9 cellular contexts compared by ENCODE assay signal in genomic region chr3:124688580-124689454, GRCh38. TPM values are rescaled to one million over a fixed set of nuclear protein-coding genes. Genes with fewer than 3 reads are reported as not detected.
DNase-seq lines count a peak whose midpoint lies in the region; ATAC-seq, FAIRE-seq and TF ChIP-seq lines count a peak whose summit lies in the region.
"Had no signal": no experiment of that assay in that cellular context is flagged by ENCODE, and none has a peak within 500 bp of the region (broad histone marks: within the 10 kb centered on the region; RNA-seq: fewer than 3 reads in every experiment).

No MANE protein-coding gene starts in this region.

- peak; percentile 80 to 81 for TF ChIP-seq CTCF in endothelial cell of umbilical vein (IDR thresholded peaks at IDR 0.05; ENCODE audit: extremely low read depth in 1 of 2, insufficient read depth in 1 of 2, low read depth in 1 of 2, low read length in 2 of 2)

- H3K9me1 ChIP-seq in endothelial cell of umbilical vein (replicated peaks; ENCODE audit: control insufficient read depth, extremely low read depth, insufficient read depth, low read length) = no peaks in the 10 kb centered on the region

- no peaks in the 10 kb centered on the region for H3K79me2 ChIP-seq in endothelial cell of umbilical vein (ENCODE audit: control insufficient read depth, insufficient read depth, low read length)

- no peak overlapping the region for H3K27ac ChIP-seq in endothelial cell of umbilical vein (ENCODE audit: insufficient read depth, low read depth, low read length)

- H3K36me3 ChIP-seq in endothelial cell of umbilical vein (ENCODE audit: control insufficient read depth in 2 of 2, extremely low read depth in 1 of 2, insufficient read depth in 2 of 2, low read length in 2 of 2) = no peaks in the 10 kb centered on the region

- H4K20me1 ChIP-seq in endothelial cell of umbilical vein (replicated peaks; ENCODE audit: control insufficient read depth, extremely low read depth, insufficient read depth, low read length) = no peaks in the 10 kb centered on the region

- no peaks in the 10 kb centered on the region for H3K9me3 Mint-ChIP-seq in activated CD8-positive, alpha-beta memory T cell treated with anti-CD3 and anti-CD28 coated beads, Interleukin-2, amount 10 ng/mL, durations not matched to agents 7 days and 5 days (ENCODE audit: low read depth)
- H3K9me3 Mint-ChIP-seq: dendritic cell treated with granulocyte-macrophage colony-stimulating factor and Interleukin-4, amounts not matched to agents 40 ng/mL and 50 ng/mL, for 4 days had no signal

- H3K4me1 ChIP-seq in endothelial cell of umbilical vein (ENCODE audit: control insufficient read depth, extremely low read depth, insufficient read depth, low read length) = no peaks in the 10 kb centered on the region

- H3K4me3 ChIP-seq in endothelial cell of umbilical vein (replicated peaks in 1 of 3; ENCODE audit: insufficient read depth in 1 of 3, low read depth in 1 of 3, low read length in 3 of 3) = no peak overlapping the region

- peaks cover 47% of the 10 kb centered on the region for H3K27me3 Mint-ChIP-seq in activated CD8-positive, alpha-beta memory T cell treated with anti-CD3 and anti-CD28 coated beads, Interleukin-2, amount 10 ng/mL, durations not matched to agents 7 days and 5 days

- intact Hi-C loops in endothelial cell of umbilical vein (cut with micrococcal nuclease) = loop anchor here (1.0 kb wide), 2 partner anchors 124 to 212 kb away; no protein-coding TSS in a partner anchor

- no peak overlapping the region for H3K4me3 Mint-ChIP-seq in activated CD8-positive, alpha-beta memory T cell treated with anti-CD3 and anti-CD28 coated beads, Interleukin-2, amount 10 ng/mL, durations not matched to agents 7 days and 5 days
- H3K4me3 Mint-ChIP-seq: dendritic cell treated with granulocyte-macrophage colony-stimulating factor and Interleukin-4, amounts not matched to agents 40 ng/mL and 50 ng/mL, for 4 days had no signal

- peaks cover 7 to 13% of the 10 kb centered on the region in 2 experiments for H3K27me3 ChIP-seq in endothelial cell of umbilical vein (ENCODE audit: control insufficient read depth in 2 of 2, insufficient read depth in 2 of 2, low read length in 2 of 2)

- no peaks in the 10 kb centered on the region for H3K36me3 Mint-ChIP-seq in activated CD8-positive, alpha-beta memory T cell treated with anti-CD3 and anti-CD28 coated beads, Interleukin-2, amount 10 ng/mL, durations not matched to agents 7 days and 5 days

- no peaks in the 10 kb centered on the region for H3K9me3 ChIP-seq in endothelial cell of umbilical vein (replicated peaks; ENCODE audit: control insufficient read depth, insufficient read depth, low read length)

- POLR2A ChIA-PET in endothelial cell of umbilical vein (lab: Charles Lee) = interaction anchor here (1.0 kb wide), 1 partner anchor 127 kb away, joined by 3 read pairs; no protein-coding TSS in a partner anchor

- peak; percentile 62 for DNase-seq in DMS53 treated with DMSO at 0.1 percent for 48 hours (lab: John Stamatoyannopoulos, UW; ENCODE audit: unreplicated experiment)
- peak; percentile 19 for DNase-seq in NOMO-1 treated with dmso at 0.1 percent for 144 hours (lab: John Stamatoyannopoulos, UW; ENCODE audit: unreplicated experiment)
- peak; percentile 81 for DNase-seq in activated CD8-positive, alpha-beta memory T cell treated with anti-CD3 and anti-CD28 coated beads, Interleukin-2, amount 10 ng/mL, durations not matched to agents 7 days and 5 days
- peak; percentile 82 for DNase-seq in endothelial cell of umbilical vein (ENCODE audit: low read depth, low spot score)
- DNase-seq in mucosa of gallbladder (ENCODE audit: low spot score) = peak; percentile 87
- DNase-seq in stimulated activated CD8-positive, alpha-beta memory T cell treated with anti-CD3 and anti-CD28 coated beads, Interleukin-4, amount 100 ng/mL, for 48 hours = peak; percentile 87

- dilution Hi-C loops in endothelial cell of umbilical vein (cut with MboI; ENCODE audit: extremely low pct_ligation_motif_present, low sequenced_read_pairs) = no loop called here

- no peak overlapping the region for H3K27ac Mint-ChIP-seq in activated CD8-positive, alpha-beta memory T cell treated with anti-CD3 and anti-CD28 coated beads, Interleukin-2, amount 10 ng/mL, durations not matched to agents 7 days and 5 days
- H3K27ac Mint-ChIP-seq: dendritic cell treated with granulocyte-macrophage colony-stimulating factor and Interleukin-4, amounts not matched to agents 40 ng/mL and 50 ng/mL, for 4 days had no signal

- no TSS peak for BruUV-seq in endothelial cell of umbilical vein (replicated peaks; lab: Mats Ljungman, UMichigan)

- ATAC-seq in HG03460 (IDR thresholded peaks at IDR 0.05; ENCODE audit: unreplicated experiment) (peak; percentile 57), HG02973 (IDR thresholded peaks at IDR 0.05; ENCODE audit: unreplicated experiment) (no peak)
- peak; percentile 82 for ATAC-seq in activated CD8-positive, alpha-beta memory T cell treated with anti-CD3 and anti-CD28 coated beads, Interleukin-2, amount 10 ng/mL, durations not matched to agents 7 days and 5 days

- CTCF ChIA-PET in activated CD8-positive, alpha-beta memory T cell treated with anti-CD3 and anti-CD28 coated beads, Interleukin-2, amount 10 ng/mL, durations not matched to agents 7 days and 5 days (lab: Charles Lee) = interaction anchor here (0.6 to 13.4 kb wide), 25 partner anchors 10 to 213 kb away, joined by 3 to 178 read pairs (median 4); no protein-coding TSS in a partner anchor
- CTCF ChIA-PET in endothelial cell of umbilical vein (lab: Charles Lee) = interaction anchor here (0.5 to 10.1 kb wide), 47 partner anchors 8 to 656 kb away, joined by 3 to 301 read pairs (median 5); partner anchors contain the start of genes KALRN and UMPS

- peaks cover 3% of the 10 kb centered on the region for H3K4me1 Mint-ChIP-seq in activated CD8-positive, alpha-beta memory T cell treated with anti-CD3 and anti-CD28 coated beads, Interleukin-2, amount 10 ng/mL, durations not matched to agents 7 days and 5 days

- no peak overlapping the region for H3K4me2 ChIP-seq in endothelial cell of umbilical vein (ENCODE audit: insufficient read depth, low read length)

- H2AFZ ChIP-seq in endothelial cell of umbilical vein (ENCODE audit: low read depth, low read length) = no peak overlapping the region

- TF ChIP-seq POLR2A in endothelial cell of umbilical vein (IDR thresholded peaks at IDR 0.05; ENCODE audit: low read depth, low read length) = no peak

- FAIRE-seq in endothelial cell of umbilical vein (lab: Jason Lieb, UNC) = peak; percentile 85

- no peak overlapping the region for H3K9ac ChIP-seq in endothelial cell of umbilical vein (replicated peaks; ENCODE audit: extremely low read depth, insufficient read depth, low read length)

TF ChIP-seq in endothelial cell of umbilical vein, 7 proteins besides CTCF, POLR2A, EP300 and RAD21:
- TF ChIP-seq FOS (IDR thresholded peaks at IDR 0.05; ENCODE audit: borderline replicate concordance, insufficient read depth, low read length) (no peak), POLR2AphosphoS5 (IDR thresholded peaks at IDR 0.05; ENCODE audit: insufficient read depth, low read depth, low read length) (no peak), GATA2 (IDR thresholded peaks at IDR 0.05; ENCODE audit: insufficient read depth, insufficient read length, low read depth, low read length) (no peak), JUN (IDR thresholded peaks at IDR 0.05; ENCODE audit: borderline replicate concordance, insufficient read depth, insufficient read length, low read depth) (no peak), MYC (IDR thresholded peaks at IDR 0.05; ENCODE audit: low read depth, low read length) (no peak), EZH2 (IDR thresholded peaks at IDR 0.05; ENCODE audit: borderline replicate concordance, low read depth, low read length, severe bottlenecking) (no peak)
- TF ChIP-seq, protein P1, sequence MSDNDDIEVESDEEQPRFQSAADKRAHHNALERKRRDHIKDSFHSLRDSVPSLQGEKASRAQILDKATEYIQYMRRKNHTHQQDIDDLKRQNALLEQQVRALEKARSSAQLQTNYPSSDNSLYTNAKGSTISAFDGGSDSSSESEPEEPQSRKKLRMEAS (IDR thresholded peaks at IDR 0.05; ENCODE audit: insufficient read depth, insufficient read length) = no peak

RNA-seq across cellular contexts. Expression of gene UMPS, which starts 41.4 kb away (rescaled TPM):
- 10 to 100 TPM; 33.4 to 50.1 TPM for total RNA-seq in activated CD8-positive, alpha-beta memory T cell treated with anti-CD3 and anti-CD28 coated beads, Interleukin-2, amount 10 ng/mL, durations not matched to agents 7 days and 5 days
- 41.9 and 50.2 TPM in 2 replicates for total RNA-seq in endothelial cell of umbilical vein
- polyA plus RNA-seq in endothelial cell of umbilical vein = 21.5 and 38.6 TPM in 2 replicates
- 32.4 and 35.7 TPM in 2 replicates for polyA plus RNA-seq in endothelial cell of umbilical vein (2011; cell fraction: cytosol; rRNA removed)
- 19.1 and 27.0 TPM in 2 replicates for polyA plus RNA-seq in endothelial cell of umbilical vein (2011; cell fraction: nucleus; rRNA removed)
- 29.0 and 36.5 TPM in 2 replicates for polyA plus RNA-seq in endothelial cell of umbilical vein (2012)
- 21.2 and 22.3 TPM in 2 replicates for polyA minus RNA-seq in endothelial cell of umbilical vein
- polyA minus RNA-seq in endothelial cell of umbilical vein (2011; cell fraction: cytosol; rRNA and poly(A)+ RNA removed) = 118 TPM
- polyA minus RNA-seq in endothelial cell of umbilical vein (2011; cell fraction: nucleus; rRNA and poly(A)+ RNA removed) = 6.8 and 10.1 TPM in 2 replicates
- 27.9 TPM for total RNA-seq in mucosa of gallbladder

Comparison
In these comparisons a context has a peak if more than half of its experiments do, and no peak if none do; other contexts are left out.
1. DNase-seq: peak in every context shown above with its lines; median percentile 87 in mucosa of gallbladder; 87 in stimulated activated CD8-positive, alpha-beta memory T cell treated with anti-CD3 and anti-CD28 coated beads, Interleukin-4, amount 100 ng/mL, for 48 hours; 82 in endothelial cell of umbilical vein; 81 in activated CD8-positive, alpha-beta memory T cell treated with anti-CD3 and anti-CD28 coated beads, Interleukin-2, amount 10 ng/mL, durations not matched to agents 7 days and 5 days; 62 in DMS53 treated with DMSO at 0.1 percent for 48 hours; 19 in NOMO-1 treated with dmso at 0.1 percent for 144 hours.